Comparison of ENCODE assay signal across 8 cellular contexts in the genomic region with DNA sequence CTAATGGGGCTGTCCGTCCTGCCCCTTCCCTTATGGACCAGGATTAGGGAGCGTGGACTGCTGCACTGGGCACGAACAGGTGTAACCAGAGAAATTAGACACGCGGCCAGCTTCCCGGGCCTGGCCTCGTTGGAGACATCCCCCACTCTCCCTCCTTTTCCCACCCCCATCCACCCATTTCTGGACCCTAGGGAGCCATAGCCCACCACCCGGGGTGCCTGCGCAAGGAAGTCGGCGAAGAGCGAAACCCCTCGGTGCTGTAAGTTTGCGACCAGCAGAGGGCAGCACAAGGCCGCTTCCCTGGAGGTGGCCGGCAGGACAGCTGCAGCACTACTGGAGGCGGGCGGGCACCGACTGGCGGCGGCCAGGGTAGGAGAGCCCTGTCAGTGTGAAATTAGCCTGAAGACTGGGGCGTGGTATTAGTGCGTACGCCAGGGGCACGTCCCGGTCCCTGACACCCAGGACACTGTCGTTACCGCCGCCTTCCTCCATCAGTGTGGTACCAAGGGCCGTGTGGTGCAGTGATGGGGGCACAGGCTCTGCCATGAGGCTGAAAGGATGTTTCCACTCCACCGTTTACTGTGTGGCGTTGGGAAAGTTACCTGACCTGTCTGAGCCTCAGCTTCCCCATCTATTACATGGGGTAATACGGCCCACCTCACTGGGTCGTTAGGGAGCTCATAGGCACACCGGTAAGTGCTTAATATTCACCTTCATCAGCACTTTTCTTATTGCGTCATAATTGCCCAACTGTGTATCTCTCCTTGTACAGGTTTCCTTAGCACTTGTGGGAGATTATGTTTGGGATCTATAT. TPM values are rescaled to one million over a fixed set of nuclear protein-coding genes. Genes with fewer than 3 reads are reported as not detected.
DNase-seq lines count a peak whose midpoint lies in the region; ATAC-seq and TF ChIP-seq lines count a peak whose summit lies in the region.

No MANE protein-coding gene starts in this region.

- H3K36me3 Mint-ChIP-seq in osteocyte (ENCODE audit: unreplicated experiment), result no peaks in the 10 kb centered on the region

- H3K4me1 ChIP-seq in foreskin keratinocyte, result no peaks in the 10 kb centered on the region
- peaks cover 0 to 7% of the 10 kb centered on the region in 2 donors for H3K4me1 ChIP-seq in thoracic aorta (ENCODE audit: control insufficient read depth in 1 of 2, low read depth in 2 of 2)

- H3K4me1 Mint-ChIP-seq in osteocyte (ENCODE audit: unreplicated experiment), result peaks cover 5% of the 10 kb centered on the region

- H3K9me3 Mint-ChIP-seq in osteocyte (ENCODE audit: unreplicated experiment), result no peaks in the 10 kb centered on the region

- TF ChIP-seq CTCF in NB4 (IDR thresholded peaks at IDR 0.05; ENCODE audit: low read depth, low read length) (peak; percentile 68), foreskin keratinocyte (conservative IDR thresholded peaks at IDR 0.05) (peak; percentile 94), osteocyte (IDR thresholded peaks at IDR 0.05) (peak; percentile 94), thoracic aorta (IDR thresholded peaks at IDR 0.05) (peak; percentile 81)

- H3K4me3 Mint-ChIP-seq in osteocyte (ENCODE audit: unreplicated experiment), result no peak overlapping the region

- H3K27me3 ChIP-seq in foreskin keratinocyte (peaks cover 63% of the 10 kb centered on the region), thoracic aorta (replicated peaks; ENCODE audit: insufficient read depth) (no peaks in the 10 kb centered on the region)

- H3K4me3 ChIP-seq in NB4 (ENCODE audit: low read depth, low read length) (no peak overlapping the region), thoracic aorta (peak overlapping the region; percentile 52)

- H3K9me3 ChIP-seq in thoracic aorta, result no peaks in the 10 kb centered on the region

- no peak for TF ChIP-seq POLR2A in NB4 (IDR thresholded peaks at IDR 0.05; ENCODE audit: extremely low read depth, insufficient read length)

- DNase-seq in COLO668 (lab: John Stamatoyannopoulos, UW; ENCODE audit: unreplicated experiment), result peak; percentile 90
- peak; percentile 27 for DNase-seq in GOT3 (lab: John Stamatoyannopoulos, UW)
- DNase-seq in NB4 (ENCODE audit: low read depth), result peak; percentile 85
- peak; percentile 77 for DNase-seq in SK-N-DZ (ENCODE audit: low spot score)
- DNase-seq in activated gamma-delta T cell treated with Interleukin-2 at 50 U/mL for 16 hours, result peak; percentile 80
- peak in 1 of 2 donors; percentile 28 for DNase-seq in foreskin keratinocyte
- peak; percentile 96 for DNase-seq in osteocyte (ENCODE audit: extremely low spot score, unreplicated experiment)
- DNase-seq in thoracic aorta (ENCODE audit: low spot score), result peak; percentile 38

- H3K27ac ChIP-seq in foreskin keratinocyte (no peak overlapping the region), thoracic aorta (no peak overlapping the region)

- no peaks in the 10 kb centered on the region for H3K36me3 ChIP-seq in thoracic aorta

- H3K27ac Mint-ChIP-seq in osteocyte (ENCODE audit: unreplicated experiment), result no peak overlapping the region

- peaks cover 48% of the 10 kb centered on the region for H3K27me3 Mint-ChIP-seq in osteocyte (ENCODE audit: unreplicated experiment)

- ATAC-seq in foreskin keratinocyte (peak; percentile 84), thoracic aorta (ENCODE audit: insufficient number of reproducible peaks, low FRiP score, low read depth) (peak; percentile 70)

RNA-seq across cellular contexts. Expression of a gene that starts 28.8 kb away (rescaled TPM):
- 9.4 and 12.9 TPM in 2 replicates for polyA plus RNA-seq in SK-N-DZ (2014; cell fraction: cytosol; rRNA removed)
- 16.6 and 16.8 TPM in 2 replicates for polyA plus RNA-seq in SK-N-DZ (2014; cell fraction: nucleus; rRNA removed)
- total RNA-seq in foreskin keratinocyte (0.17 and 0.21 TPM in 2 replicates), osteocyte (5.9 and 8.3 TPM in 2 replicates), thoracic aorta (1 to 10 TPM in 1 of 2 donors, under 1 TPM in 1; 0.56 to 1.9 TPM)
- 0.36 and 0.44 TPM in 2 replicates for polyA plus RNA-seq in foreskin keratinocyte

RNA-seq across cellular contexts. Expression of a gene that starts 36.0 kb away (rescaled TPM):
- 1.5 and 2.0 TPM in 2 replicates for polyA plus RNA-seq in SK-N-DZ (2014; cell fraction: cytosol; rRNA removed)
- polyA plus RNA-seq in SK-N-DZ (2014; cell fraction: nucleus; rRNA removed), result 4.7 and 5.3 TPM in 2 replicates
- total RNA-seq in foreskin keratinocyte (not detected in 2 replicates), osteocyte (not detected in 2 replicates), thoracic aorta (under 1 TPM in 1 of 2 donors, not detected in 1; 0.27 TPM)
- polyA plus RNA-seq in foreskin keratinocyte, result not detected in 2 replicates

RNA-seq across cellular contexts. Expression of a gene that starts 51.2 kb away (rescaled TPM):
- polyA plus RNA-seq in SK-N-DZ (2014; cell fraction: cytosol; rRNA removed), result 3.1 and 3.9 TPM in 2 replicates
- 19.4 and 38.4 TPM in 2 replicates for polyA plus RNA-seq in SK-N-DZ (2014; cell fraction: nucleus; rRNA removed)
- total RNA-seq in foreskin keratinocyte (not detected in 2 replicates), osteocyte (not detected in 2 replicates), thoracic aorta (under 1 TPM in 1 of 2 donors, not detected in 1; 0.54 TPM)
- polyA plus RNA-seq in foreskin keratinocyte, result not detected in 2 replicates
